In genomic region chrY:7557675-7558074, GRCh38 we compare ENCODE assay signal across 18 cellular contexts.
A peak's percentile ranks its signal among the peaks of the same experiment; 100 is the strongest.
DNase-seq lines count a peak whose midpoint lies in the region; ATAC-seq, FAIRE-seq and TF ChIP-seq lines count a peak whose summit lies in the region.
"Had no signal": no experiment of that assay in that cellular context is flagged by ENCODE, and none has a peak within 500 bp of the region (broad histone marks: within the 10 kb centered on the region; RNA-seq: fewer than 3 reads in every experiment).

No MANE protein-coding gene starts in this region.

- H3K4ac ChIP-seq in mesenchymal stem cell (ENCODE audit: low read depth in 1 of 2, low read length in 2 of 2), result no peak overlapping the region

- H3K79me2 ChIP-seq in astrocyte (ENCODE audit: insufficient read depth, low read length), result no peaks in the 10 kb centered on the region

- H3K4me3 Mint-ChIP-seq in astrocyte (ENCODE audit: unreplicated experiment), result no peak overlapping the region
- H3K4me3 Mint-ChIP-seq: activated CD4-positive, alpha-beta memory T cell treated with anti-CD3 and anti-CD28 coated beads, Interleukin-2, amount 10 ng/mL, durations not matched to agents 7 days and 5 days; stimulated activated naive CD8-positive, alpha-beta T cell treated with anti-CD3 and anti-CD28 coated beads, Interleukin-15, Interleukin-2, amounts not matched to agents 100 ng/mL and 50 ng/mL, for 24 hours had no signal

- no peaks in the 10 kb centered on the region for H3K36me3 Mint-ChIP-seq in astrocyte (ENCODE audit: low read depth, unreplicated experiment)

- H3K18ac ChIP-seq in mesenchymal stem cell (ENCODE audit: low read depth in 1 of 2, low read length in 2 of 2), result no peak overlapping the region

- no peak overlapping the region for H3K27ac Mint-ChIP-seq in astrocyte (ENCODE audit: unreplicated experiment)
- H3K27ac Mint-ChIP-seq: activated CD4-positive, alpha-beta memory T cell treated with anti-CD3 and anti-CD28 coated beads, Interleukin-2, amount 10 ng/mL, durations not matched to agents 7 days and 5 days; stimulated activated naive CD8-positive, alpha-beta T cell treated with anti-CD3 and anti-CD28 coated beads, Interleukin-15, Interleukin-2, amounts not matched to agents 100 ng/mL and 50 ng/mL, for 24 hours had no signal

- H3K4me1 ChIP-seq in astrocyte (ENCODE audit: insufficient read depth, low read length) (no peaks in the 10 kb centered on the region), mesenchymal stem cell (ENCODE audit: control insufficient read depth, insufficient read depth, low read depth, low read length) (no peaks in the 10 kb centered on the region), suprapubic skin (no peaks in the 10 kb centered on the region)
- H3K4me1 ChIP-seq: heart left ventricle, vagina had no signal

- H3K4me2 ChIP-seq in astrocyte (ENCODE audit: low read length) (no peak overlapping the region), mesenchymal stem cell (ENCODE audit: low read length, poor library complexity, severe bottlenecking) (no peak overlapping the region)

- no peak overlapping the region for H4K91ac ChIP-seq in mesenchymal stem cell (ENCODE audit: low read length)

- H3K27me3 ChIP-seq in astrocyte (ENCODE audit: insufficient read depth, low read length) (no peaks in the 10 kb centered on the region), mesenchymal stem cell (ENCODE audit: control insufficient read depth in 1 of 2, insufficient read depth in 1 of 2, low read length in 2 of 2) (no peaks in the 10 kb centered on the region), suprapubic skin (no peaks in the 10 kb centered on the region)
- H3K27me3 ChIP-seq: heart left ventricle, SJSA1, vagina had no signal

- no peak overlapping the region for H4K8ac ChIP-seq in mesenchymal stem cell (ENCODE audit: low read length)

- DNase-seq in GM12864 (ENCODE audit: low read depth) (no peak), astrocyte (ENCODE audit: low read depth) (no peak), mesenchymal stem cell (peak; percentile 7), NK-92 (lab: John Stamatoyannopoulos, UW; ENCODE audit: unreplicated experiment) (no peak), NCI-H1092 (lab: John Stamatoyannopoulos, UW) (no peak), suprapubic skin (ENCODE audit: low spot score in 2 of 2) (no peak)
- DNase-seq: activated CD4-positive, alpha-beta memory T cell treated with anti-CD3 and anti-CD28 coated beads, Interleukin-2, amount 10 ng/mL, durations not matched to agents 7 days and 5 days; C1 segment of cervical spinal cord; DMS79; heart left ventricle; MM.1S; T1000 had no signal

- H3K14ac ChIP-seq in mesenchymal stem cell (ENCODE audit: low read length in 2 of 2), result no peak overlapping the region

- no peaks in the 10 kb centered on the region for H3K9me3 Mint-ChIP-seq in astrocyte (ENCODE audit: unreplicated experiment)

- no peak overlapping the region for H2AK5ac ChIP-seq in mesenchymal stem cell (ENCODE audit: low read length, severe bottlenecking)

- ATAC-seq in HG02759 (IDR thresholded peaks at IDR 0.05; ENCODE audit: unreplicated experiment), result peak; percentile 47
- ATAC-seq: GM12878, heart left ventricle, mucosa of descending colon had no signal

- H3K9me3 ChIP-seq in astrocyte (ENCODE audit: insufficient read depth, low read depth, low read length) (no peaks in the 10 kb centered on the region), mesenchymal stem cell (ENCODE audit: control insufficient read depth, low read length) (no peaks in the 10 kb centered on the region), suprapubic skin (no peaks in the 10 kb centered on the region)
- H3K9me3 ChIP-seq: heart left ventricle, mucosa of descending colon, SJSA1, vagina had no signal

- no peak for TF ChIP-seq EP300 in suprapubic skin (IDR thresholded peaks at IDR 0.05)

- H2AFZ ChIP-seq in astrocyte (ENCODE audit: low read depth, low read length) (no peak overlapping the region), mesenchymal stem cell (ENCODE audit: low read depth, low read length) (peak overlapping the region; percentile 11)

- TF ChIP-seq POLR2A in suprapubic skin (IDR thresholded peaks at IDR 0.05), result no peak

- no peaks in the 10 kb centered on the region for H3K27me3 Mint-ChIP-seq in astrocyte (ENCODE audit: low read depth, unreplicated experiment)
- H3K27me3 Mint-ChIP-seq: activated CD4-positive, alpha-beta memory T cell treated with anti-CD3 and anti-CD28 coated beads, Interleukin-2, amount 10 ng/mL, durations not matched to agents 7 days and 5 days had no signal

- H3K36me3 ChIP-seq in astrocyte (ENCODE audit: insufficient read depth, low read length) (no peaks in the 10 kb centered on the region), mesenchymal stem cell (ENCODE audit: control insufficient read depth in 1 of 2, insufficient read depth in 2 of 2, low read depth in 1 of 2, low read length in 2 of 2) (no peaks in the 10 kb centered on the region), suprapubic skin (no peaks in the 10 kb centered on the region)
- H3K36me3 ChIP-seq: heart left ventricle, SJSA1, vagina had no signal

- H3K27ac ChIP-seq in astrocyte (ENCODE audit: low read depth, low read length) (no peak overlapping the region), mesenchymal stem cell (ENCODE audit: low read length, poor library complexity, severe bottlenecking) (no peak overlapping the region), suprapubic skin (no peak overlapping the region)
- H3K27ac ChIP-seq: heart left ventricle, SJSA1, vagina had no signal

- H2BK15ac ChIP-seq in mesenchymal stem cell (ENCODE audit: low read depth, poor library complexity, severe bottlenecking), result no peak overlapping the region

- no peak overlapping the region for H3K9ac ChIP-seq in astrocyte (ENCODE audit: low read length)
- no peak overlapping the region for H3K9ac ChIP-seq in mesenchymal stem cell (ENCODE audit: low read length)

- no peaks in the 10 kb centered on the region for H4K20me1 ChIP-seq in astrocyte (ENCODE audit: insufficient read depth, low read length)

- no peak overlapping the region for H2BK12ac ChIP-seq in mesenchymal stem cell (ENCODE audit: low read length in 2 of 2)

- H2BK120ac ChIP-seq in mesenchymal stem cell (ENCODE audit: low read depth, low read length), result no peak overlapping the region

- TF ChIP-seq CTCF in GM12864 (IDR thresholded peaks at IDR 0.05; ENCODE audit: low read depth, low read length, missing control alignments) (peak; percentile 63), astrocyte (IDR thresholded peaks at IDR 0.05; ENCODE audit: insufficient read depth, low read depth, low read length) (peak; percentile 26), suprapubic skin (IDR thresholded peaks at IDR 0.05) (peak in 1 of 2 donors; percentile 33)

- H3K23ac ChIP-seq in mesenchymal stem cell (ENCODE audit: low read length in 2 of 2), result no peak overlapping the region

- H2BK5ac ChIP-seq in mesenchymal stem cell (ENCODE audit: low read depth, low read length, poor library complexity, severe bottlenecking), result no peak overlapping the region

- H3K4me1 Mint-ChIP-seq in astrocyte (ENCODE audit: low read depth, unreplicated experiment), result peaks cover 9% of the 10 kb centered on the region
- H3K4me1 Mint-ChIP-seq: activated CD4-positive, alpha-beta memory T cell treated with anti-CD3 and anti-CD28 coated beads, Interleukin-2, amount 10 ng/mL, durations not matched to agents 7 days and 5 days had no signal

- H3K79me1 ChIP-seq in mesenchymal stem cell (replicated peaks; ENCODE audit: low read length, poor library complexity, severe bottlenecking), result no peaks in the 10 kb centered on the region

- 42% methylated on average over 6 of the region's 7 CpGs for WGBS in mesenchymal stem cell
- WGBS in suprapubic skin, result no CpG with 5 or more reads among the region's 7 CpGs

- H3K4me3 ChIP-seq in GM12864 (ENCODE audit: low read depth, low read length) (no peak overlapping the region), astrocyte (ENCODE audit: insufficient read depth, low read depth, low read length) (no peak overlapping the region), mesenchymal stem cell (ENCODE audit: insufficient read depth in 1 of 2, low read depth in 1 of 2, low read length in 2 of 2) (no peak overlapping the region), suprapubic skin (no peak overlapping the region)
- H3K4me3 ChIP-seq: GM12878, heart left ventricle, mucosa of descending colon, SJSA1, vagina had no signal

- FAIRE-seq in astrocyte (lab: Jason Lieb, UNC), result no peak
- FAIRE-seq: GM12878 had no signal
